ENCODE assay signal across 2 cellular contexts in genomic region chr4:151236036-151236435, GRCh38.
TF ChIP-seq lines count a peak whose summit lies in the region.

No MANE protein-coding gene starts in this region.

TF ChIP-seq in H1, 55 proteins besides CTCF, POLR2A, EP300 and RAD21:
- TF ChIP-seq SP2 (IDR thresholded peaks at IDR 0.05; ENCODE audit: low read length) = no peak
- TF ChIP-seq SUZ12 (IDR thresholded peaks at IDR 0.05; ENCODE audit: low read length) = no peak
- no peak for TF ChIP-seq HDAC6 (IDR thresholded peaks at IDR 0.05; ENCODE audit: low read depth, low read length)
- TF ChIP-seq CBX5 (IDR thresholded peaks at IDR 0.05; ENCODE audit: low read depth, low read length) = no peak
- no peak for TF ChIP-seq CTBP2 (IDR thresholded peaks at IDR 0.05; ENCODE audit: borderline replicate concordance, insufficient read depth, insufficient read length, low read length)
- TF ChIP-seq JUND (IDR thresholded peaks at IDR 0.05; ENCODE audit: low read length) = no peak
TF ChIP-seq in H1: peak in this region for 0.

TF ChIP-seq in HepG2, 621 proteins besides CTCF, POLR2A, EP300 and RAD21:
- no peak for TF ChIP-seq ZNF569 (CRISPR knock-in tag; IDR thresholded peaks at IDR 0.05; ENCODE audit: borderline replicate concordance)
- peak; percentile 76 for TF ChIP-seq AGO2 (optimal IDR thresholded peaks at IDR 0.05; ENCODE audit: low read depth, low read length)
